1 cellular context compared by ENCODE assay signal in genomic region chr13:49936085-49936942, GRCh38.
TF ChIP-seq lines count a peak whose summit lies in the region.

Gene SPRYD7, minus strand, starts transcription at chr13:49936340. Its CDS starts 105 bp downstream, at chr13:49936235.

TF ChIP-seq in HepG2, 621 proteins besides CTCF, POLR2A, EP300 and RAD21 (continued from another document and continues in another):
- TF ChIP-seq PAXIP1 (CRISPR knock-in tag; conservative IDR thresholded peaks at IDR 0.05) (peak; percentile 55), ZNF343 (CRISPR knock-in tag; IDR thresholded peaks at IDR 0.05) (no peak), ZNF337 (CRISPR knock-in tag; IDR thresholded peaks at IDR 0.05; ENCODE audit: borderline replicate concordance, low read depth) (no peak), HNRNPH1 (optimal IDR thresholded peaks at IDR 0.05; ENCODE audit: low read depth, low read length) (no peak), ZNF629 (CRISPR knock-in tag; conservative IDR thresholded peaks at IDR 0.05) (no peak; the same call in 1 of the 2 replicates), CCDC6 (CRISPR knock-in tag; IDR thresholded peaks at IDR 0.05) (peak; percentile 96), KAT2B (IDR thresholded peaks at IDR 0.05; ENCODE audit: borderline replicate concordance, low read depth, low read length) (no peak), PLSCR1 (CRISPR knock-in tag; IDR thresholded peaks at IDR 0.05; ENCODE audit: borderline replicate concordance) (0 out of 2 replicates have a peak, but pooled peaks have one; percentile 31), ZBTB7B (CRISPR knock-in tag; IDR thresholded peaks at IDR 0.05) (peak; percentile 95), ZNF503 (CRISPR knock-in tag; IDR thresholded peaks at IDR 0.05) (peak; percentile 76; the same call in 1 of the 2 replicates), ZNF121 (CRISPR knock-in tag; IDR thresholded peaks at IDR 0.05) (peak; percentile 70), ZNF281 (CRISPR knock-in tag; IDR thresholded peaks at IDR 0.05; ENCODE audit: borderline replicate concordance) (no peak), ISL2 (CRISPR knock-in tag; IDR thresholded peaks at IDR 0.05) (peak; percentile 73; the same call in 1 of the 2 replicates), ETV5 (CRISPR knock-in tag; IDR thresholded peaks at IDR 0.05; ENCODE audit: borderline replicate concordance) (peak; percentile 68), ZNF562 (CRISPR knock-in tag; IDR thresholded peaks at IDR 0.05; ENCODE audit: borderline replicate concordance) (no peak), ZNF367 (CRISPR knock-in tag; IDR thresholded peaks at IDR 0.05; ENCODE audit: borderline replicate concordance) (no peak), HOXA9 (CRISPR knock-in tag; IDR thresholded peaks at IDR 0.05; ENCODE audit: borderline replicate concordance) (no peak), BRF2 (CRISPR knock-in tag; IDR thresholded peaks at IDR 0.05) (no peak; the same call in 1 of the 2 replicates), NFKB2 (CRISPR knock-in tag; IDR thresholded peaks at IDR 0.05; ENCODE audit: borderline replicate concordance) (peak; percentile 88; the same call in 1 of the 2 replicates), CERS6 (CRISPR knock-in tag; IDR thresholded peaks at IDR 0.05) (no peak), ZNF20 (CRISPR knock-in tag; IDR thresholded peaks at IDR 0.05) (no peak), KMT2A (CRISPR knock-in tag; IDR thresholded peaks at IDR 0.05) (peak; percentile 95), SRSF9 (IDR thresholded peaks at IDR 0.05; ENCODE audit: borderline replicate concordance, insufficient read depth, low read depth, low read length, poor library complexity, severe bottlenecking) (no peak), SRY (CRISPR knock-in tag; IDR thresholded peaks at IDR 0.05) (peak; percentile 66), SNRNP70 (IDR thresholded peaks at IDR 0.05; ENCODE audit: low read depth, low read length) (no peak), ZNF333 (CRISPR knock-in tag; IDR thresholded peaks at IDR 0.05; ENCODE audit: borderline replicate concordance) (peak; percentile 90; the same call in 1 of the 2 replicates), BORCS8-MEF2B (CRISPR knock-in tag; IDR thresholded peaks at IDR 0.05) (peak; percentile 74; the same call in 1 of the 2 replicates), ZNF280B (CRISPR knock-in tag; IDR thresholded peaks at IDR 0.05; ENCODE audit: borderline replicate concordance) (peak; percentile 92), FOXK1 (CRISPR knock-in tag; IDR thresholded peaks at IDR 0.05; ENCODE audit: borderline replicate concordance, low read depth) (peak; percentile 81; the same call in 1 of the 2 replicates), ARNT2 (CRISPR knock-in tag; IDR thresholded peaks at IDR 0.05; ENCODE audit: low read depth) (peak; percentile 78; the same call in 1 of the 2 replicates), YY1 (IDR thresholded peaks at IDR 0.05; ENCODE audit: insufficient read depth, insufficient replicate concordance, low read depth, low read length) (peak; percentile 69), CEBPZ (IDR thresholded peaks at IDR 0.05; ENCODE audit: low read length) (no peak), ZBTB46 (CRISPR knock-in tag; IDR thresholded peaks at IDR 0.05; ENCODE audit: borderline replicate concordance) (no peak), ZNF232 (CRISPR knock-in tag; IDR thresholded peaks at IDR 0.05; ENCODE audit: borderline replicate concordance) (peak; percentile 65; the same call in 1 of the 2 replicates), ZNF761 (CRISPR knock-in tag; conservative IDR thresholded peaks at IDR 0.05) (0 out of 2 replicates have a peak, but pooled peaks have one; percentile 47), ETV6 (CRISPR knock-in tag; conservative IDR thresholded peaks at IDR 0.05) (no peak), TAF1 (CRISPR knock-in tag; IDR thresholded peaks at IDR 0.05) (peak; percentile 75), MXI1 (IDR thresholded peaks at IDR 0.05; ENCODE audit: borderline replicate concordance, low read depth, low read length) (peak; percentile 84; the same call in 2 of the 3 replicates), ZNF441 (CRISPR knock-in tag; IDR thresholded peaks at IDR 0.05; ENCODE audit: borderline replicate concordance) (peak; percentile 76), ZNF782 (CRISPR knock-in tag; IDR thresholded peaks at IDR 0.05; ENCODE audit: borderline replicate concordance) (no peak; the same call in 1 of the 2 replicates), ELK4 (CRISPR knock-in tag; IDR thresholded peaks at IDR 0.05; ENCODE audit: borderline replicate concordance) (no peak)
